8 cellular contexts compared by ENCODE assay signal in the genomic region with DNA sequence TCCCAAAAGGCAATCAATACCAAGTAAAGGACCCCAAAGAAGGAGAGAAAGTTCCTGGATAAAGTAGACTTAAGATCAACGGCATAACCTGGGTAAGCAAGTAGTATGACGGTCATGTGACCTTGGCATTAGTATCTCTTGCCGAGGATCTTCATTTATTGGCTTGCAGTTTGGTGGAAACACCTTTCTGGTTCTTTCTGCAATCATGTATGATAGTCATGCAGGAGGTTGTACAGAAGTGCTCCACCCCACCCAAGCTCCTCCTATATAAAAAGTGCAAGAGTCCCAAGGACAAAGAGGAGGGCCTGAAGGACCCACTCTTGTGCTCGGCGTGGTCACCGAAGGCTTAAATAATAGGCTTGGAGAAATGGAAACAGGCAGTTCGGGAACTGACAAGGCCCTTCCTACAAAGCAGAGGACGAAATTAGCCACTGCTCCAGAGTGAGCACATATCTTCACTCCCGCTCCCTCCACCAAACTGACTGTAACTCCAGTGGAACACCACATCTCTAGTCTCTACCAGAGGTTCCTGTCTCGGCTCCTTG. TPM values are rescaled to one million over a fixed set of nuclear protein-coding genes. Genes with fewer than 3 reads are reported as not detected.
DNase-seq lines count a peak whose midpoint lies in the region; ATAC-seq, FAIRE-seq and TF ChIP-seq lines count a peak whose summit lies in the region.

No MANE protein-coding gene starts in this region.

- H3K27me3 Mint-ChIP-seq in activated T-cell treated with anti-CD3 and anti-CD28 coated beads, Interleukin-2, amount 50 U/mL, for 72 hours (ENCODE audit: low read depth), result no peaks in the 10 kb centered on the region
- no peaks in the 10 kb centered on the region for H3K27me3 Mint-ChIP-seq in progenitor cell of endocrine pancreas

- H4K20me1 ChIP-seq in KMS-11 (ENCODE audit: insufficient read depth), result peaks cover 7% of the 10 kb centered on the region; the same call in 1 of the 2 replicates

- FAIRE-seq in GM12891 (lab: Jason Lieb, UNC) (peak; percentile 56), frontal cortex (lab: Jason Lieb, UNC) (no peak)

- peaks cover 55% of the 10 kb centered on the region for H3K4me1 Mint-ChIP-seq in activated T-cell treated with anti-CD3 and anti-CD28 coated beads, Interleukin-2, amount 50 U/mL, for 72 hours (ENCODE audit: low read depth)
- H3K4me1 Mint-ChIP-seq in progenitor cell of endocrine pancreas (ENCODE audit: low read depth), result peaks cover 20% of the 10 kb centered on the region

- no peaks in the 10 kb centered on the region for H3K9me3 Mint-ChIP-seq in activated T-cell treated with anti-CD3 and anti-CD28 coated beads, Interleukin-2, amount 50 U/mL, for 72 hours
- no peaks in the 10 kb centered on the region for H3K9me3 Mint-ChIP-seq in progenitor cell of endocrine pancreas (ENCODE audit: low read depth)

- DNase-seq in GM12891 (ENCODE audit: insufficient read length, low spot score), result no peak
- DNase-seq in activated T-cell treated with anti-CD3 and anti-CD28 coated beads, Interleukin-2, amount 50 U/mL, for 72 hours, result peak; percentile 19 to 25
- DNase-seq in glomerular visceral epithelial cell (ENCODE audit: extremely low spot score), result peak; percentile 40
- DNase-seq in progenitor cell of endocrine pancreas (ENCODE audit: low spot score, unreplicated experiment), result no peak
- no peak for DNase-seq in frontal cortex (ENCODE audit: low spot score in 2 of 2)

- H2AFZ ChIP-seq in KMS-11 (ENCODE audit: low read depth), result peak overlapping the region; percentile 54

- H3K4me1 ChIP-seq in KMS-11 (ENCODE audit: low read depth, poor library complexity, severe bottlenecking), result peaks cover 64% of the 10 kb centered on the region

- H3K4me3 ChIP-seq in KMS-11 (IDR thresholded peaks at IDR 0.05; ENCODE audit: insufficient read depth, low read depth, low read length), result peak overlapping the region; percentile 85

- TF ChIP-seq CTCF in KMS-11 (conservative IDR thresholded peaks at IDR 0.05; ENCODE audit: low read depth, low read length) (peak; percentile 7; the same call in 1 of the 2 replicates), progenitor cell of endocrine pancreas (IDR thresholded peaks at IDR 0.05; ENCODE audit: unreplicated experiment) (no peak)

- ATAC-seq in activated T-cell treated with anti-CD3 and anti-CD28 coated beads, Interleukin-2, amount 50 U/mL, for 72 hours (replicated peaks in 1 of 2), result peak in 1 of 2 donors; percentile 12
- no peak for ATAC-seq in GM18498 (IDR thresholded peaks at IDR 0.05; ENCODE audit: unreplicated experiment)
- no peak for ATAC-seq in HG03097 (IDR thresholded peaks at IDR 0.05; ENCODE audit: low FRiP score, unreplicated experiment)

- H3K27ac ChIP-seq in KMS-11, result peak overlapping the region; percentile 64

- H3K36me3 ChIP-seq in KMS-11 (ENCODE audit: insufficient read depth), result peaks cover 7% of the 10 kb centered on the region; the same call in 1 of the 2 replicates

- H3K79me2 ChIP-seq in KMS-11 (ENCODE audit: insufficient read depth, low read depth), result peaks cover 66% of the 10 kb centered on the region

- no peak for TF ChIP-seq POLR2A in GM12891 (IDR thresholded peaks at IDR 0.05; ENCODE audit: low read depth, low read length)

- H3K9ac ChIP-seq in KMS-11, result peak overlapping the region; percentile 79

- H3K36me3 Mint-ChIP-seq in activated T-cell treated with anti-CD3 and anti-CD28 coated beads, Interleukin-2, amount 50 U/mL, for 72 hours (ENCODE audit: insufficient read depth in 2 of 2), result peaks cover 4 to 13% of the 10 kb centered on the region in 2 donors
- H3K36me3 Mint-ChIP-seq in progenitor cell of endocrine pancreas (ENCODE audit: insufficient read depth), result peaks cover 3% of the 10 kb centered on the region

- H3K4me2 ChIP-seq in KMS-11, result peak overlapping the region; percentile 99

- H3K4me3 Mint-ChIP-seq in activated T-cell treated with anti-CD3 and anti-CD28 coated beads, Interleukin-2, amount 50 U/mL, for 72 hours, result peak overlapping the region; percentile 95 to 99
- peak overlapping the region; percentile 96 for H3K4me3 Mint-ChIP-seq in progenitor cell of endocrine pancreas (ENCODE audit: low read depth)

- H3K27me3 ChIP-seq in KMS-11 (ENCODE audit: insufficient read depth, low read depth), result no peaks in the 10 kb centered on the region

- H3K27ac Mint-ChIP-seq in activated T-cell treated with anti-CD3 and anti-CD28 coated beads, Interleukin-2, amount 50 U/mL, for 72 hours, result peak overlapping the region; percentile 84
- H3K27ac Mint-ChIP-seq in progenitor cell of endocrine pancreas, result peak overlapping the region; percentile 97

TF ChIP-seq in GM12891, 5 proteins besides CTCF, POLR2A, EP300 and RAD21:
- TF ChIP-seq SPI1 (IDR thresholded peaks at IDR 0.05; ENCODE audit: low read depth, low read length) (no peak), TAF1 (IDR thresholded peaks at IDR 0.05; ENCODE audit: low read depth, low read length) (no peak), POU2F2 (IDR thresholded peaks at IDR 0.05; ENCODE audit: low read depth, low read length) (no peak), POLR2AphosphoS5 (IDR thresholded peaks at IDR 0.05; ENCODE audit: low read depth, low read length) (no peak), PAX5 (IDR thresholded peaks at IDR 0.05; ENCODE audit: insufficient read depth, low read length, severe bottlenecking) (no peak)

RNA-seq across cellular contexts. Expression of gene CS, which starts 0.8 kb away (rescaled TPM):
- 103 TPM for polyA plus RNA-seq in GM12891 (2012; ENCODE audit: low read depth, missing spikeins)
- 100 to 1,000 TPM; 261 to 319 TPM for total RNA-seq in activated T-cell treated with anti-CD3 and anti-CD28 coated beads, Interleukin-2, amount 50 U/mL, for 72 hours
- 209 and 216 TPM in 2 replicates for total RNA-seq in progenitor cell of endocrine pancreas
- total RNA-seq in frontal cortex, result 83.6 TPM

RNA-seq across cellular contexts. Expression of gene CNPY2, which starts 16.4 kb away (rescaled TPM):
- polyA plus RNA-seq in GM12891 (2012; ENCODE audit: low read depth, missing spikeins), result 86.6 TPM
- 100 to 1,000 TPM in 1 of 2 donors, 10 to 100 TPM in 1; 97.8 to 117 TPM for total RNA-seq in activated T-cell treated with anti-CD3 and anti-CD28 coated beads, Interleukin-2, amount 50 U/mL, for 72 hours
- total RNA-seq in progenitor cell of endocrine pancreas, result 225 and 230 TPM in 2 replicates
- 42.8 TPM for total RNA-seq in frontal cortex

RNA-seq across cellular contexts. Expression of gene COQ10A, which starts 32.6 kb away (rescaled TPM):
- 4.4 TPM for polyA plus RNA-seq in GM12891 (2012; ENCODE audit: low read depth, missing spikeins)
- 1 to 10 TPM; 5.9 to 7.3 TPM for total RNA-seq in activated T-cell treated with anti-CD3 and anti-CD28 coated beads, Interleukin-2, amount 50 U/mL, for 72 hours
- total RNA-seq in progenitor cell of endocrine pancreas, result 23.6 and 24.6 TPM in 2 replicates
- 12.2 TPM for total RNA-seq in frontal cortex

RNA-seq across cellular contexts. Expression of gene PAN2, which starts 34.4 kb away (rescaled TPM):
- polyA plus RNA-seq in GM12891 (2012; ENCODE audit: low read depth, missing spikeins), result 35.9 TPM
- total RNA-seq in activated T-cell treated with anti-CD3 and anti-CD28 coated beads, Interleukin-2, amount 50 U/mL, for 72 hours, result 100 to 1,000 TPM; 112 to 139 TPM
- total RNA-seq in progenitor cell of endocrine pancreas, result 69.3 and 73.1 TPM in 2 replicates
- total RNA-seq in frontal cortex, result 24.5 TPM

RNA-seq across cellular contexts. Expression of gene IL23A, which starts 39.3 kb away (rescaled TPM):
- polyA plus RNA-seq in GM12891 (2012; ENCODE audit: low read depth, missing spikeins), result 6.2 TPM
- total RNA-seq in activated T-cell treated with anti-CD3 and anti-CD28 coated beads, Interleukin-2, amount 50 U/mL, for 72 hours, result 100 to 1,000 TPM in 1 of 2 donors, 10 to 100 TPM in 1; 79.5 to 138 TPM
- total RNA-seq in progenitor cell of endocrine pancreas (0.67 and 0.89 TPM in 2 replicates), frontal cortex (not detected)

Comparison
In these comparisons a context has a peak if more than half of its experiments do, and no peak if none do; other contexts are left out.
1. DNase-seq: peak in activated T-cell treated with anti-CD3 and anti-CD28 coated beads, Interleukin-2, amount 50 U/mL, for 72 hours (2 of 2) and glomerular visceral epithelial cell (single experiment); none in GM12891 (single experiment), progenitor cell of endocrine pancreas (single experiment) and frontal cortex (0 of 2).